In the genomic region with DNA sequence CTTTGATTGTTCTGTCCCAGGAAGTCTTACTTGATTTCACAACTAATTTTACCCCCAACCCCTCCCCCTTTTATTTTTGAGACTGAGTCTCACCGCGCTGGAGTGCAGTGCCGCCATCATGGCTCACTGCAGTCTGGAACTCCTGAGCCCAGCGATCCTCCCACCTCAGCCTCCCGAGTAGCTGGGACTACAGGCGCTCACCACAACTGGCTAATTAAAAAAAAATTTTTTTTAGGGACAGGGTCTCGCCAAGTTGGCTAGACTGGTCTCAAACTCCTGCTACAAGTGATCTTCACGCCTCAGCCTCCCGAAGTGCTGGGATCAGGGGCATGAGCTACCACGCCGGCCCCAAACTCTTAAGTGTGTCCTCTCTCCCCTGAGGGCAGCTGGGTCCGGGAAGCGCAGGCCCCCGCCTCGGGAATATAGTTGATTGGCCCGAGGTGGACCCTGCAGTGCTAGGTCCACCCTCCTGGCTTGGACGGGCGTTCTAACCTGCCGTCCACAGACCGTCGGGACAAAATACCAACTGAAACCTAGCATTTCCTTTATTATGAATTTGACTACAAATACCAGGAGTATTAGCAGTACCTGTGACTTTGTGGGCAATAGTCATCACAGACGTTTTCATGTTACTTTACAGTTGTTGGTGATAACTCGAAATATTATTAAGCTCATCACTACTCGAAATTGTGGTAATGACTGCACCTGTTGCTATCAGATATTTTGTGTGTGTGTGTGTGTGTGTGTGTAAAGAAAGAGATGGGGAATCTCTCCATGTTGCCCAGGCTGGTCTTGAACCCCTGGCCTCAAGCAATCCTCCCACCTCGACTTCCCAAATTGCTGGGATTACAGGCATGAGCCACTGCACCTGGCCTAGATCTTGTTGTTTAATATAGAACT, we compare ENCODE assay signal across 8 cellular contexts. TPM values are rescaled to one million over a fixed set of nuclear protein-coding genes. Genes with fewer than 3 reads are reported as not detected.
DNase-seq lines count a peak whose midpoint lies in the region; ATAC-seq and TF ChIP-seq lines count a peak whose summit lies in the region.

No MANE protein-coding gene starts in this region.

- peaks cover 32% of the 10 kb centered on the region for H3K36me3 Mint-ChIP-seq in CD4-positive, alpha-beta T cell (ENCODE audit: low read depth)

- peaks cover 49% of the 10 kb centered on the region for H3K4me1 Mint-ChIP-seq in CD4-positive, alpha-beta T cell (ENCODE audit: low read depth)

- peak overlapping the region; percentile 92 for H3K4me3 Mint-ChIP-seq in CD4-positive, alpha-beta T cell

- CTCF ChIA-PET in CD4-positive, alpha-beta T cell (lab: Charles Lee), result interaction anchor here (0.6 to 3.1 kb wide), 24 partner anchors 8 to 532 kb away, joined by 3 to 42 read pairs (median 4); partner anchors contain the start of genes COQ8A, LIN9, PYCR2 and STUM

- H3K36me3 ChIP-seq in NT2/D1 (ENCODE audit: insufficient read depth, insufficient read length, low read length), result no peaks in the 10 kb centered on the region

- peaks cover 7% of the 10 kb centered on the region for H3K4me1 ChIP-seq in NT2/D1 (ENCODE audit: insufficient read depth, insufficient read length)

- no peaks in the 10 kb centered on the region for H3K27me3 Mint-ChIP-seq in CD4-positive, alpha-beta T cell

- ATAC-seq in CD4-positive, alpha-beta T cell (ENCODE audit: poor library complexity), result no peak
- ATAC-seq in GM18858 (IDR thresholded peaks at IDR 0.05; ENCODE audit: unreplicated experiment), result no peak
- no peak for ATAC-seq in GM18505 (IDR thresholded peaks at IDR 0.05; ENCODE audit: unreplicated experiment)

- H3K27ac ChIP-seq in CD4-positive, alpha-beta T cell (ENCODE audit: low read depth, low read length), result peak overlapping the region; percentile 10
- H3K27ac ChIP-seq in epithelial cell of prostate, result peak overlapping the region; percentile 49

- POLR2A ChIA-PET in CD4-positive, alpha-beta T cell (lab: Charles Lee), result interaction anchor here (0.6 to 6.3 kb wide), 28 partner anchors 9 to 1674 kb away, joined by 3 to 102 read pairs (median 4); partner anchors contain the start of genes ACBD3, ARF1, COQ8A and H3-3A

- no peaks in the 10 kb centered on the region for H3K9me3 ChIP-seq in CD4-positive, alpha-beta T cell (ENCODE audit: control insufficient read depth, low read length)
- peaks cover 6% of the 10 kb centered on the region for H3K9me3 ChIP-seq in NT2/D1 (ENCODE audit: insufficient read depth, low read length)

- no peak for TF ChIP-seq POLR2A in GM18505 (IDR thresholded peaks at IDR 0.05; ENCODE audit: borderline replicate concordance, extremely low read depth, insufficient read depth, insufficient read length)

- H3K9me3 Mint-ChIP-seq in CD4-positive, alpha-beta T cell, result no peaks in the 10 kb centered on the region

- H3K27me3 ChIP-seq in CD4-positive, alpha-beta T cell (ENCODE audit: control insufficient read depth, insufficient read depth, low read length), result no peaks in the 10 kb centered on the region
- peaks cover 13% of the 10 kb centered on the region for H3K27me3 ChIP-seq in NT2/D1 (ENCODE audit: insufficient read depth, insufficient read length)

- H3K9ac ChIP-seq in NT2/D1 (ENCODE audit: insufficient read length, low read depth), result peak overlapping the region; percentile 71

- H3K27ac Mint-ChIP-seq in CD4-positive, alpha-beta T cell, result peak overlapping the region; percentile 94

- peak; percentile 8 for TF ChIP-seq CTCF in CD4-positive, alpha-beta T cell (IDR thresholded peaks at IDR 0.05)

- H3K4me3 ChIP-seq in NT2/D1 (ENCODE audit: insufficient read length, low read depth), result peak overlapping the region; percentile 33

- intact Hi-C loops in CD4-positive, alpha-beta T cell (cut with DNase I, micrococcal nuclease), result loop anchor here (2.0 to 10.0 kb wide), 5 partner anchors 16 to 406 kb away; partner anchors contain the start of gene LIN9 (in 1 of the 2)

- no peak for DNase-seq in CD4-positive, alpha-beta T cell
- no peak for DNase-seq in NT2/D1 (ENCODE audit: low read depth, low spot score)
- DNase-seq in epithelial cell of prostate (ENCODE audit: low read depth, low spot score), result no peak
- DNase-seq in non-pigmented ciliary epithelial cell (ENCODE audit: low read depth), result peak; percentile 34
- DNase-seq in SK-N-DZ (ENCODE audit: low spot score), result no peak
- no peak for DNase-seq in occipital lobe (lab: John Stamatoyannopoulos, UW)

RNA-seq across cellular contexts. Expression of gene PARP1, which starts 0.6 kb away (rescaled TPM):
- total RNA-seq in CD4-positive, alpha-beta T cell, result 10 to 100 TPM; 59.3 to 63.6 TPM
- 181 and 222 TPM in 2 replicates for polyA plus RNA-seq in SK-N-DZ (2014; cell fraction: cytosol; rRNA removed)
- polyA plus RNA-seq in SK-N-DZ (2014; cell fraction: nucleus; rRNA removed), result 96.2 and 100 TPM in 2 replicates
- total RNA-seq in occipital lobe, result 104 TPM
